35 cellular contexts compared by ENCODE assay signal in the genomic region with DNA sequence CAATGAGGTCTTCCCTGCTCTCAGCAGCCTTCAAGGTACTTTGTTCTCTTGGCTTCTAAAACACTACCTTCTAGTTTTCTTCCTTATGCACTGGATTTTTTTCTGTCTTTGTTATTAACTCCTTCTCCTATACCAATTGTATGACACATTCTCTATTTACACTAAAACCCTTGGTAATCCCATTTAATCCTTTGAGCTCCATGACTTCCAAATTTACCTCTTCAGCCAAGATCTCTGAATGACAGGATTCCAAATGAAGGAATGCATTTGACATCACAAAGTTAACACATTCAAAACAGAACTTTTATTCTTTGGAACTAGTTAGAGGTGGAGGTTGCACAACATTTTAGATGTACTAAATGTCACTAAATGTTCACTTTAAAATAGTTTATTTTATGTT.
"Had no signal": no experiment of that assay in that cellular context is flagged by ENCODE, and none has a peak within 500 bp of the region (broad histone marks: within the 10 kb centered on the region; RNA-seq: fewer than 3 reads in every experiment).

No MANE protein-coding gene starts in this region.

- H3K27ac Mint-ChIP-seq: activated B cell treated with CpG ODN at 0.5 μM for 24 hours; activated CD4-positive, alpha-beta memory T cell treated with anti-CD3 and anti-CD28 coated beads for 36 hours; activated naive CD4-positive, alpha-beta T cell treated with anti-CD3 and anti-CD28 coated beads, Interleukin-2, amount 10 ng/mL, durations not matched to agents 7 days and 5 days; activated naive CD8-positive, alpha-beta T cell; activated naive CD8-positive, alpha-beta T cell treated with anti-CD3 and anti-CD28 coated beads, Interleukin-2, amount 50 U/mL, for 24 hours; T-cell; T-helper 17 cell had no signal

- H3K4me2 ChIP-seq: KMS-11 had no signal

- H3K27me3 Mint-ChIP-seq: activated B cell treated with CpG ODN at 0.5 μM for 24 hours; activated naive CD4-positive, alpha-beta T cell treated with anti-CD3 and anti-CD28 coated beads, Interleukin-2, amount 10 ng/mL, durations not matched to agents 7 days and 5 days had no signal

- H3K4me1 ChIP-seq: Peyer's patch had no signal

- H3K27ac ChIP-seq: brain microvascular endothelial cell, KMS-11, Peyer's patch, VCaP had no signal

- H3K9me3 ChIP-seq: Peyer's patch had no signal

- H3K4me1 Mint-ChIP-seq: activated naive CD4-positive, alpha-beta T cell treated with anti-CD3 and anti-CD28 coated beads, Interleukin-2, amount 10 ng/mL, durations not matched to agents 7 days and 5 days; activated naive CD8-positive, alpha-beta T cell treated with anti-CD3 and anti-CD28 coated beads, Interleukin-2, amount 50 U/mL, for 24 hours; T-cell had no signal

- H3K4me3 ChIP-seq: Peyer's patch had no signal

- H3K36me3 ChIP-seq: brain microvascular endothelial cell, Peyer's patch had no signal

- DNase-seq: activated B cell treated with CpG ODN at 0.5 μM for 24 hours; activated CD4-positive, alpha-beta memory T cell treated with anti-CD3 and anti-CD28 coated beads for 36 hours; activated CD4-positive, alpha-beta T cell treated with anti-CD3 and anti-CD28 coated beads for 4 hours; activated CD4-positive, alpha-beta T cell treated with anti-CD3 and anti-CD28 coated beads, Interleukin-2, amount 50 U/mL, for 1 hour; activated CD4-positive, CD25-positive, alpha-beta regulatory T cell treated with anti-CD3 and anti-CD28 coated beads, Interleukin-2, amount 50 U/mL, for 72 hours; activated CD8-positive, alpha-beta memory T cell treated with anti-CD3 and anti-CD28 coated beads, Interleukin-2, amount 50 U/mL, for 48 hours; activated effector memory CD4-positive, alpha-beta T cell treated with Interleukin-2 at 50 U/mL for 16 hours; activated naive CD4-positive, alpha-beta T cell treated with anti-CD3 and anti-CD28 coated beads, Interleukin-2, amount 10 ng/mL, durations not matched to agents 7 days and 5 days; activated naive CD8-positive, alpha-beta T cell treated with anti-CD3 and anti-CD28 coated beads, Interleukin-2, amount 50 U/mL, for 24 hours; activated T-cell treated with anti-CD3 and anti-CD28 coated beads, Interleukin-2, amount 50 U/mL, for 48 hours; anterior cingulate cortex; brain microvascular endothelial cell; central memory CD4-positive, alpha-beta T cell; MM.1S; NCI-H1092 treated with DMSO at 0.1 percent for 48 hours; NCI-H1417; NCI-H146; NCI-H187; NCI-H2029 treated with DMSO at 0.1 percent for 48 hours; NCI-H2171 treated with DMSO at 0.1 percent for 48 hours; NCI-H2227 treated with DMSO at 0.1 percent for 48 hours; NCI-H446; NCI-H510A treated with DMSO at 0.1 percent for 48 hours; NCI-H526 treated with DMSO at 0.1 percent for 48 hours; NCI-H774; NK-92 treated with Interleukin-12 subunit alpha and Interleukin-12 subunit beta, amount 100 ng/mL, for 24 hours; PC-3; Peyer's patch; RPMI8226; SHP77 treated with DMSO at 0.1 percent for 48 hours; T-cell; T-helper 17 cell had no signal

- H3K36me3 Mint-ChIP-seq: activated CD4-positive, alpha-beta memory T cell treated with anti-CD3 and anti-CD28 coated beads for 36 hours; activated naive CD4-positive, alpha-beta T cell treated with anti-CD3 and anti-CD28 coated beads, Interleukin-2, amount 10 ng/mL, durations not matched to agents 7 days and 5 days; T-cell had no signal

- H3K4me3 Mint-ChIP-seq: activated B cell treated with CpG ODN at 0.5 μM for 24 hours; activated CD4-positive, alpha-beta memory T cell treated with anti-CD3 and anti-CD28 coated beads for 36 hours; activated naive CD4-positive, alpha-beta T cell treated with anti-CD3 and anti-CD28 coated beads, Interleukin-2, amount 10 ng/mL, durations not matched to agents 7 days and 5 days; activated naive CD8-positive, alpha-beta T cell; activated naive CD8-positive, alpha-beta T cell treated with anti-CD3 and anti-CD28 coated beads, Interleukin-2, amount 50 U/mL, for 24 hours; T-cell; T-helper 17 cell had no signal

- H3K27me3 ChIP-seq: brain microvascular endothelial cell, Peyer's patch had no signal

- H3K9ac ChIP-seq: KMS-11 had no signal
